18 cellular contexts compared by ENCODE assay signal in the genomic region with DNA sequence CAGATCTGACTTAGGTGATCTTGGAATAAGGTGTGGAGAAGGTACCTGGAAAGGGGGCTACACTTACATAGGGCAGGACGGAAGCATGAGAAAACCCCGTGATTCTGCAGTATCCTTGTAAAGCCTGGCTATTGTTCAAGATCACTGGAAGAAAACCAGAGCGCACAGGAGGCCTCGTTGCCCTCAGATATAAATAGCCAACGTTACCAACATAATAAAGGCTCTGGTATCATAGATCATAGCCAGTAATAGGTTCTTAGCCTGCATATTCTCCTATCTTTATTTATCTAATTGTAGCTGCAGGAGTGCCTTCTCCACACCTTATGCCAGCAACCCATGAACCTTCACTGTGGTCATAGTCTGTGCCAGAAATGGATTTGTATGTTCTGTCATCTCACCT. TPM values are rescaled to one million over a fixed set of nuclear protein-coding genes. Genes with fewer than 3 reads are reported as not detected.
DNase-seq lines count a peak whose midpoint lies in the region; ATAC-seq and TF ChIP-seq lines count a peak whose summit lies in the region.
"Had no signal": no experiment of that assay in that cellular context is flagged by ENCODE, and none has a peak within 500 bp of the region (broad histone marks: within the 10 kb centered on the region; RNA-seq: fewer than 3 reads in every experiment).

No MANE protein-coding gene starts in this region.

- H3K36me3 ChIP-seq in mammary epithelial cell (ENCODE audit: insufficient read depth, low read length) (no peaks in the 10 kb centered on the region), breast epithelium (no peaks in the 10 kb centered on the region), muscle layer of colon (ENCODE audit: insufficient read depth, low read length) (no peaks in the 10 kb centered on the region), testis (ENCODE audit: low read depth, missing control alignments) (no peaks in the 10 kb centered on the region)
- H3K36me3 ChIP-seq: prostate gland, SJSA1 had no signal

- no TSS peak for BruUV-seq in mammary epithelial cell (replicated peaks; lab: Mats Ljungman, UMichigan)

- H3K9me3 Mint-ChIP-seq in activated naive CD8-positive, alpha-beta T cell treated with anti-CD3 and anti-CD28 coated beads, Interleukin-2, amount 50 U/mL, for 24 hours: no peaks in the 10 kb centered on the region
- H3K9me3 Mint-ChIP-seq: nephron had no signal

- H3K4me1 ChIP-seq in mammary epithelial cell (ENCODE audit: insufficient read depth, low read length): peaks cover 33% of the 10 kb centered on the region
- peaks cover 0 to 6% of the 10 kb centered on the region in 2 donors for H3K4me1 ChIP-seq in breast epithelium
- peaks cover 52% of the 10 kb centered on the region for H3K4me1 ChIP-seq in muscle layer of colon (ENCODE audit: insufficient read depth, low read length)
- peaks cover 14% of the 10 kb centered on the region for H3K4me1 ChIP-seq in testis

- H3K27me3 ChIP-seq in mammary epithelial cell (ENCODE audit: insufficient read depth, low read length) (no peaks in the 10 kb centered on the region), breast epithelium (no peaks in the 10 kb centered on the region), muscle layer of colon (ENCODE audit: control insufficient read depth in 1 of 2, insufficient read depth in 2 of 2, low read length in 2 of 2) (no peaks in the 10 kb centered on the region), testis (no peaks in the 10 kb centered on the region)
- H3K27me3 ChIP-seq: SJSA1 had no signal

- no peaks in the 10 kb centered on the region for H3K79me2 ChIP-seq in mammary epithelial cell (ENCODE audit: insufficient read depth, low read length)

- no peak for TF ChIP-seq POLR2A in breast epithelium (IDR thresholded peaks at IDR 0.05)
- TF ChIP-seq POLR2A in testis (IDR thresholded peaks at IDR 0.05): no peak

- peaks cover 45% of the 10 kb centered on the region for H3K4me1 Mint-ChIP-seq in activated naive CD8-positive, alpha-beta T cell treated with anti-CD3 and anti-CD28 coated beads, Interleukin-2, amount 50 U/mL, for 24 hours

- H3K4me3 ChIP-seq in mammary epithelial cell (replicated peaks in 1 of 3; ENCODE audit: insufficient read depth in 1 of 3, low read depth in 2 of 3, low read length in 3 of 3) (no peak overlapping the region), breast epithelium (no peak overlapping the region), muscle layer of colon (ENCODE audit: low read depth in 1 of 2, low read length in 2 of 2) (no peak overlapping the region), testis (no peak overlapping the region)
- H3K4me3 ChIP-seq: prostate gland, SJSA1 had no signal

- H3K4me3 Mint-ChIP-seq in activated naive CD8-positive, alpha-beta T cell treated with anti-CD3 and anti-CD28 coated beads, Interleukin-2, amount 50 U/mL, for 24 hours: no peak overlapping the region
- H3K4me3 Mint-ChIP-seq: nephron had no signal

- peaks cover 28% of the 10 kb centered on the region for H3K36me3 Mint-ChIP-seq in activated naive CD8-positive, alpha-beta T cell treated with anti-CD3 and anti-CD28 coated beads, Interleukin-2, amount 50 U/mL, for 24 hours (ENCODE audit: low read depth)

- DNase-seq in mammary epithelial cell (no peak), breast epithelium (ENCODE audit: low spot score in 2 of 2) (no peak), testis (peak; percentile 37)
- DNase-seq in activated naive CD8-positive, alpha-beta T cell treated with anti-CD3 and anti-CD28 coated beads, Interleukin-2, amount 50 U/mL, for 24 hours: no peak
- DNase-seq: ACHN; activated CD4-positive, CD25-positive, alpha-beta regulatory T cell treated with anti-CD3 and anti-CD28 coated beads, Interleukin-2, amount 50 U/mL, for 72 hours; activated CD8-positive, alpha-beta memory T cell treated with anti-CD3 and anti-CD28 coated beads, Interleukin-2, amount 50 U/mL, for 48 hours; NCI-H1694 treated with DMSO at 0.1 percent for 48 hours; NCI-H510A; stimulated activated CD4-positive, alpha-beta T cell treated with anti-CD3 and anti-CD28 coated beads, Interleukin-15, amount 100 ng/mL, for 24 hours had no signal

- H4K20me1 ChIP-seq in mammary epithelial cell (ENCODE audit: insufficient read depth, low read length): no peaks in the 10 kb centered on the region

- H3K9ac ChIP-seq in mammary epithelial cell (ENCODE audit: insufficient read depth, low read length) (no peak overlapping the region), muscle layer of colon (ENCODE audit: low read length) (no peak overlapping the region)

- no peaks in the 10 kb centered on the region for H3K27me3 Mint-ChIP-seq in activated naive CD8-positive, alpha-beta T cell treated with anti-CD3 and anti-CD28 coated beads, Interleukin-2, amount 50 U/mL, for 24 hours

- dilution Hi-C loops in mammary epithelial cell (cut with HindIII; ENCODE audit: low sequenced_read_pairs): no loop called here

- H3K9me3 ChIP-seq in mammary epithelial cell (replicated peaks; ENCODE audit: insufficient read depth, low read length) (no peaks in the 10 kb centered on the region), breast epithelium (no peaks in the 10 kb centered on the region), muscle layer of colon (ENCODE audit: low read length) (no peaks in the 10 kb centered on the region), testis (no peaks in the 10 kb centered on the region)
- H3K9me3 ChIP-seq: prostate gland, SJSA1 had no signal

- ATAC-seq in activated naive CD8-positive, alpha-beta T cell treated with anti-CD3 and anti-CD28 coated beads, Interleukin-2, amount 50 U/mL, for 24 hours: no peak
- ATAC-seq in GM19023 (IDR thresholded peaks at IDR 0.05; ENCODE audit: unreplicated experiment) (no peak), HG03039 (IDR thresholded peaks at IDR 0.05; ENCODE audit: unreplicated experiment) (no peak), HG02588 (IDR thresholded peaks at IDR 0.05; ENCODE audit: unreplicated experiment) (no peak)

- no peak for TF ChIP-seq CTCF in mammary epithelial cell (conservative IDR thresholded peaks at IDR 0.05 in 1 of 2, IDR thresholded peaks at IDR 0.05 in 1 of 2; ENCODE audit: extremely low read depth in 1 of 2, insufficient read depth in 1 of 2, low read depth in 1 of 2, low read length in 2 of 2)
- TF ChIP-seq CTCF in breast epithelium (IDR thresholded peaks at IDR 0.05): no peak
- no peak for TF ChIP-seq CTCF in testis (IDR thresholded peaks at IDR 0.05)

- 66% methylated on average over 5 of the region's 5 CpGs for WGBS in mammary epithelial cell (ENCODE audit: low coverage, missing lambda C conversion rate)
- WGBS in testis, 2 donors: 33 to 54% methylated on average over 5 of the region's 5 CpGs

- in situ Hi-C loops in mammary epithelial cell (cut with MboI; ENCODE audit: low sequenced_read_pairs in 2 of 2): loop anchor here (5.0 to 25.0 kb wide), 5 partner anchors 79 to 424 kb away; a partner anchor contains a TSS

- CTCF ChIA-PET in mammary epithelial cell (lab: Charles Lee; ENCODE audit: low non-redundant PET): no interaction called here

- H3K27ac ChIP-seq in mammary epithelial cell (ENCODE audit: insufficient read depth, low read depth, low read length) (no peak overlapping the region), breast epithelium (no peak overlapping the region), muscle layer of colon (ENCODE audit: low read depth, low read length) (peak overlapping the region; percentile 55), testis (peak overlapping the region in 1 of 2 donors; percentile 58)
- H3K27ac ChIP-seq: prostate gland, SJSA1 had no signal

- H3K4me2 ChIP-seq in mammary epithelial cell (ENCODE audit: insufficient read depth, low read depth, low read length): no peak overlapping the region

- peak overlapping the region; percentile 17 for H3K27ac Mint-ChIP-seq in activated naive CD8-positive, alpha-beta T cell treated with anti-CD3 and anti-CD28 coated beads, Interleukin-2, amount 50 U/mL, for 24 hours
- H3K27ac Mint-ChIP-seq: nephron had no signal

- H2AFZ ChIP-seq in mammary epithelial cell (ENCODE audit: low read depth, low read length): peak overlapping the region; percentile 49

- intact Hi-C loops in mammary epithelial cell (cut with micrococcal nuclease) (loop anchor here (5.0 kb wide), 1 partner anchor 69 kb away; no protein-coding TSS in a partner anchor), breast epithelium (cut with DNase I; ENCODE audit: low total_unique reads) (loop anchor here (5.0 kb wide), 1 partner anchor 84 kb away; no protein-coding TSS in a partner anchor), testis (cut with DNase I; ENCODE audit: low total_unique reads) (loop anchor here (10.0 kb wide), 1 partner anchor 81 kb away; no protein-coding TSS in a partner anchor)

RNA-seq across cellular contexts. Expression of a gene that starts 35.9 kb away (rescaled TPM):
- total RNA-seq in mammary epithelial cell: 100 to 1,000 TPM; 148 to 227 TPM
- 107 TPM for polyA plus RNA-seq in mammary epithelial cell
- polyA minus RNA-seq in mammary epithelial cell: 148 TPM
- total RNA-seq in breast epithelium: 10 to 100 TPM; 43.5 to 86.8 (median 86.2) TPM
- 100 to 1,000 TPM; 154 to 160 TPM for total RNA-seq in testis
- 148 TPM for polyA plus RNA-seq in testis (ENCODE audit: insufficient read depth, low read depth, low replicate concordance)

RNA-seq across cellular contexts. Expression of a gene that starts 55.8 kb away (rescaled TPM):
- total RNA-seq in mammary epithelial cell: 1 to 10 TPM in 1 of 2 donors, under 1 TPM in 1; 0.82 to 4.0 TPM
- 3.1 TPM for polyA plus RNA-seq in mammary epithelial cell
- polyA minus RNA-seq in mammary epithelial cell: not detected
- 10 to 100 TPM; 11.5 to 29.0 (median 12.0) TPM for total RNA-seq in breast epithelium
- total RNA-seq in testis: 10 to 100 TPM; 13.8 to 24.7 TPM
- polyA plus RNA-seq in testis (ENCODE audit: insufficient read depth, low read depth, low replicate concordance): 14.1 TPM
- total RNA-seq: H4 had no signal
